ENCODE assay signal across 8 cellular contexts in the genomic region with DNA sequence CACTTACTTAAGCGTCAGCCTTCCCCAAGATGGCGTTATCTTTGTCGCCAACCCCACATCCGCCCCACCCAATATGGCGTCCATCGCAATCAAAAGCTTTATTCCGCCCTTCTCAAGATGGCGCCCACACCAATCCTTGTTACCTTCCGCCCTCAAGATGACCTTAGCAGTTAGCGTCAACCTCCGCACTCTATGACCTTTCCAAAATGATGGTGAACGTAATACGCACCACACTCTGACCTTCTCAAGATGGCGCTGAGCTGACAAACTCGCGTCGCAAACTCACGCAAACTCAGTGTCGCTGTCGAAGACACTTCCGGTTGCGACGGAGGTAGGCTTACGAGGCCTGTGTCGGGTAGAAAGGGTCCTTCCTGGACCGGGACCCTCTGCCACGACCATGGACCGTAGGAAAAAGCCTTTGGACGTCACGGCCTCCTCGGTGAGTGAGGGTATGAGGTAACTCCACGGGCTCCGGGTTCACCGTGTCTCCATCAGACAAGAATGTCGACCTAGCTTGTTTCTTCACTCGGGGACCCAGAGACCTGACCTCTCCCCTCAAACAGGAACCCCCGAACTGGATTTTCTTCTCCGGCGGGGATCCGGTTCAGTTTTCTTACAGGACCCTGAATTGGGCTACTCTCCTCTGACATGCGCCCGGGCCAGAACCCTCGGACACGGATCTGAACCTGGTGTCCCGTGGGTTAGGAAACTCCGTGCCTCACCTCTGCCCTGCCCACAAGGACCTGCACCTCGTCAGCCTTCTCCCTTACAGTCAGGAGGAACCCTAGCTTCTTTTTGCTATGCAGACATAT.
DNase-seq lines count a peak whose midpoint lies in the region; ATAC-seq and TF ChIP-seq lines count a peak whose summit lies in the region.

A gene (plus strand): TSS at position 323 of the 812 bp plus-strand sequence. CDS start 75 bp downstream, at position 398.

- ATAC-seq in GM19035 (IDR thresholded peaks at IDR 0.05; ENCODE audit: unreplicated experiment) (peak; percentile 99), HG03354 (IDR thresholded peaks at IDR 0.05; ENCODE audit: poor library complexity, severe bottlenecking, unreplicated experiment) (peak; percentile 98)
- ATAC-seq in activated CD4-positive, CD25-positive, alpha-beta regulatory T cell treated with anti-CD3 and anti-CD28 coated beads, Interleukin-2, amount 50 U/mL, for 24 hours: peak; percentile 98

- TF ChIP-seq CTCF in AG09319 (IDR thresholded peaks at IDR 0.05; ENCODE audit: low read depth, low read length): no peak

- DNase-seq in AG09319 (ENCODE audit: extremely low read depth, low read depth) (peak; percentile 99), NCI-H446 treated with DMSO at 0.1 percent for 48 hours (lab: John Stamatoyannopoulos, UW) (peak; percentile 96), cerebellar cortex (ENCODE audit: low spot score) (peak; percentile 100), islet precursor cell (peak; percentile 98)
- peak; percentile 89 to 96 (median 90) for DNase-seq in stimulated activated CD4-positive, alpha-beta T cell treated with anti-CD3 and anti-CD28 coated beads, Interleukin-12 subunit alpha, Interleukin-12 subunit beta, amount 100 ng/mL, for 48 hours (ENCODE audit: low read depth in 2 of 3, low spot score in 1 of 3)

Comparison
In these comparisons a context has a peak if more than half of its experiments do, and no peak if none do; other contexts are left out.
1. Peak in every context shown above with its lines: DNase-seq and ATAC-seq.